Comparison of ENCODE assay signal across 11 cellular contexts in the genomic region with DNA sequence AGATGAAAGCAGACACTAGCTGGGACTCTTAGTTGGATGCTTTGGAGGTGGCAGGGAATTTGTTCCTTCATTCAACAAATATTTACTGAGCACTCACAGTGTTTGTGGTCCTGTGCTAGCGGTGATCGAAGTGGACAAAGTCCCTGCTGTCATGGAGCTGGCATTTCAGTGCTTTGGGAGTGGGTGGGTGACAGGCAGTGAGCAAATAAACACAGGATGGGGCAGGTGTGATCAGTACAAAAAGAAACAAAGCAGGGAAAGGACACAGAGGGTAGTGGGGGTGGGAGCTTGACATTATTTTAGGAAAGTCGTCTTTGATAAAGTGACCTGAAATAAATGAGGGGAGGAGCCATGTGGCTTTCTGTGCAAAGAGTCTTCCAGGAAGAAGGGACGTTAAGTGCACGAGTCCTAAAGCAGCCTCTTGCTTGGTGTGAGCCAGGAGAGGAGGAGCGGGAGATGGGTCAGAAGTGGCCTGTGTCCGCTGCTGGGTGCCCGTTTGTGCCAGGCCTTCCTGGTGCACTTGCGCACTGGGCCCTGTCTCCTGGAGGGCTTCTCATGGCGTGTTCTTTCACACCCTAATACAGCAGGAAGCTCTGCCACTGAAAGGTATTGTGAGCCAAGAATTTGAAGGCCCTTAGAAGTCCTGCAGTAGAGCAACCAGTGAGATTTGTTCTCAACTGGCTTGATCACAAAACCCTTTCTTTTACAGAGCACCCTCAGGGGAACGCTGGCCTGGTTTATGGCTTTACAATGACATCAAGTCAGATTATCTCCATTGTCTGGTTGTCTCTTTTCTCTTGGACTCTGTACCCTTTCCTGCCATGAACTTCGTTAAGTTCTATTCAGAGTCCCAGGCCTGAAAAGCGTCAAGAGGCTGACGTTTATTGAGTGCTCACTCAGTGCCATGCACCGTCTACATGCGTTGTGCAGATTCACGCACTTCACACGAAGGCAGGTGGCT. TPM values are rescaled to one million over a fixed set of nuclear protein-coding genes. Genes with fewer than 3 reads are reported as not detected.
A peak's percentile ranks its signal among the peaks of the same experiment; 100 is the strongest.
DNase-seq lines count a peak whose midpoint lies in the region; ATAC-seq and TF ChIP-seq lines count a peak whose summit lies in the region.
"Had no signal": no experiment of that assay in that cellular context is flagged by ENCODE, and none has a peak within 500 bp of the region (broad histone marks: within the 10 kb centered on the region; RNA-seq: fewer than 3 reads in every experiment).

No MANE protein-coding gene starts in this region.

- H3K23ac ChIP-seq in neuronal stem cell (ENCODE audit: low read depth, low read length, poor library complexity), result no peak overlapping the region

- H3K36me3 Mint-ChIP-seq in glutamatergic neuron (ENCODE audit: unreplicated experiment), result peaks cover 4% of the 10 kb centered on the region
- H3K36me3 Mint-ChIP-seq: CD4-positive, CD25-positive, alpha-beta regulatory T cell had no signal

- no peak overlapping the region for H3K4ac ChIP-seq in neuronal stem cell (ENCODE audit: low read length)

- peaks cover 10 to 20% of the 10 kb centered on the region in 2 donors for H3K4me1 ChIP-seq in neuronal stem cell (ENCODE audit: control insufficient read depth in 2 of 2, insufficient read depth in 1 of 2, low read depth in 1 of 2, low read length in 2 of 2)

- no peak overlapping the region for H3K4me2 ChIP-seq in neuronal stem cell (ENCODE audit: insufficient read depth, low read length, poor library complexity, severe bottlenecking)

- H3K4me3 ChIP-seq in neuronal stem cell (ENCODE audit: low read length in 2 of 2), result no peak overlapping the region
- no peak overlapping the region for H3K4me3 ChIP-seq in foreskin fibroblast (ENCODE audit: low read depth in 1 of 2, low read length in 2 of 2)

- peak overlapping the region; percentile 37 for H3K27ac Mint-ChIP-seq in glutamatergic neuron (ENCODE audit: unreplicated experiment)
- H3K27ac Mint-ChIP-seq: activated CD4-positive, alpha-beta T cell treated with anti-CD3 and anti-CD28 coated beads, Interleukin-2, amount 10 ng/mL, durations not matched to agents 7 days and 5 days; CD4-positive, CD25-positive, alpha-beta regulatory T cell; stimulated activated naive CD8-positive, alpha-beta T cell treated with anti-CD3 and anti-CD28 coated beads, Interleukin-15, amount 100 ng/mL, for 72 hours had no signal

- H3K27ac ChIP-seq in neuronal stem cell (replicated peaks; ENCODE audit: low read length), result no peak overlapping the region

- H2AFZ ChIP-seq in neuronal stem cell (ENCODE audit: low read length), result no peak overlapping the region

- peak overlapping the region; percentile 53 for H3K9ac ChIP-seq in neuronal stem cell (ENCODE audit: low read depth, low read length, poor library complexity)

- DNase-seq in COR-L47 (lab: John Stamatoyannopoulos, UW) (peak; percentile 87), NCI-H748 (lab: John Stamatoyannopoulos, UW; ENCODE audit: unreplicated experiment) (peak; percentile 98), glutamatergic neuron (no peak), neuronal stem cell (ENCODE audit: low spot score) (no peak), foreskin fibroblast (no peak), KG1 (lab: John Stamatoyannopoulos, UW) (no peak), NCI-H2171 (lab: John Stamatoyannopoulos, UW) (no peak)
- DNase-seq: stimulated activated naive CD8-positive, alpha-beta T cell treated with anti-CD3 and anti-CD28 coated beads, Interleukin-15, amount 100 ng/mL, for 72 hours had no signal

- H3K18ac ChIP-seq in neuronal stem cell (ENCODE audit: low read length), result no peak overlapping the region

- peaks cover 22% of the 10 kb centered on the region for H3K79me1 ChIP-seq in neuronal stem cell (ENCODE audit: low read depth, low read length)

- peaks cover 53% of the 10 kb centered on the region for H3K4me1 Mint-ChIP-seq in glutamatergic neuron (ENCODE audit: low read depth, unreplicated experiment)
- H3K4me1 Mint-ChIP-seq: activated CD4-positive, alpha-beta T cell treated with anti-CD3 and anti-CD28 coated beads, Interleukin-2, amount 10 ng/mL, durations not matched to agents 7 days and 5 days; CD4-positive, CD25-positive, alpha-beta regulatory T cell; stimulated activated naive CD8-positive, alpha-beta T cell treated with anti-CD3 and anti-CD28 coated beads, Interleukin-15, amount 100 ng/mL, for 72 hours had no signal

- H3K27me3 Mint-ChIP-seq in glutamatergic neuron (ENCODE audit: unreplicated experiment), result peaks cover 8% of the 10 kb centered on the region
- H3K27me3 Mint-ChIP-seq: activated CD4-positive, alpha-beta T cell treated with anti-CD3 and anti-CD28 coated beads, Interleukin-2, amount 10 ng/mL, durations not matched to agents 7 days and 5 days; CD4-positive, CD25-positive, alpha-beta regulatory T cell; stimulated activated naive CD8-positive, alpha-beta T cell treated with anti-CD3 and anti-CD28 coated beads, Interleukin-15, amount 100 ng/mL, for 72 hours had no signal

- peak overlapping the region; percentile 20 for H3K4me3 Mint-ChIP-seq in glutamatergic neuron (ENCODE audit: unreplicated experiment)
- H3K4me3 Mint-ChIP-seq: activated CD4-positive, alpha-beta T cell treated with anti-CD3 and anti-CD28 coated beads, Interleukin-2, amount 10 ng/mL, durations not matched to agents 7 days and 5 days; CD4-positive, CD25-positive, alpha-beta regulatory T cell; stimulated activated naive CD8-positive, alpha-beta T cell treated with anti-CD3 and anti-CD28 coated beads, Interleukin-15, amount 100 ng/mL, for 72 hours had no signal

- H3K9me3 ChIP-seq in neuronal stem cell (replicated peaks in 1 of 2; ENCODE audit: control insufficient read depth in 2 of 2, insufficient read depth in 1 of 2, low read depth in 1 of 2, low read length in 2 of 2), result no peaks in the 10 kb centered on the region

- H2BK5ac ChIP-seq in neuronal stem cell (ENCODE audit: low read length), result no peak overlapping the region

- H2BK15ac ChIP-seq in neuronal stem cell (ENCODE audit: low read length), result no peak overlapping the region

- H2AK5ac ChIP-seq in neuronal stem cell (ENCODE audit: low read depth, low read length), result no peak overlapping the region

- ATAC-seq in HG03439 (IDR thresholded peaks at IDR 0.05; ENCODE audit: unreplicated experiment), result no peak
- ATAC-seq: stimulated activated naive CD8-positive, alpha-beta T cell treated with anti-CD3 and anti-CD28 coated beads, Interleukin-15, amount 100 ng/mL, for 72 hours had no signal

- H4K8ac ChIP-seq in neuronal stem cell (ENCODE audit: low read depth, low read length), result no peak overlapping the region

- H2BK12ac ChIP-seq in neuronal stem cell (ENCODE audit: low read length), result no peak overlapping the region

- H4K91ac ChIP-seq in neuronal stem cell (ENCODE audit: low read depth, low read length, poor library complexity), result no peak overlapping the region

- no CpG with 5 or more reads among the region's 18 CpGs for WGBS in neuronal stem cell (ENCODE audit: extremely low coverage in 2 of 2, insufficient read length in 2 of 2, insufficient replicate concordance in 1 of 2), 2 donors

- H3K9me3 Mint-ChIP-seq in glutamatergic neuron (ENCODE audit: unreplicated experiment), result peaks cover 15% of the 10 kb centered on the region
- H3K9me3 Mint-ChIP-seq: activated CD4-positive, alpha-beta T cell treated with anti-CD3 and anti-CD28 coated beads, Interleukin-2, amount 10 ng/mL, durations not matched to agents 7 days and 5 days; CD4-positive, CD25-positive, alpha-beta regulatory T cell; stimulated activated naive CD8-positive, alpha-beta T cell treated with anti-CD3 and anti-CD28 coated beads, Interleukin-15, amount 100 ng/mL, for 72 hours had no signal

- no peaks in the 10 kb centered on the region for H3K27me3 ChIP-seq in neuronal stem cell (ENCODE audit: control insufficient read depth in 3 of 3, insufficient read depth in 3 of 3, low read depth in 1 of 3, low read length in 3 of 3)

- peak overlapping the region; percentile 76 for H3K14ac ChIP-seq in neuronal stem cell (ENCODE audit: low read length)

- TF ChIP-seq CTCF in glutamatergic neuron (IDR thresholded peaks at IDR 0.05; ENCODE audit: partially characterized antibody, unreplicated experiment), result no peak
- no peak for TF ChIP-seq CTCF in foreskin fibroblast (IDR thresholded peaks at IDR 0.05; ENCODE audit: low read depth, low read length)

- peaks cover 19 to 87% of the 10 kb centered on the region in 2 donors for H3K36me3 ChIP-seq in neuronal stem cell (replicated peaks in 1 of 2; ENCODE audit: control insufficient read depth in 2 of 2, insufficient read depth in 2 of 2, low read length in 2 of 2)

- H2BK120ac ChIP-seq in neuronal stem cell (ENCODE audit: low read depth, low read length), result no peak overlapping the region

RNA-seq across cellular contexts. Expression of a gene that starts 14.9 kb away (rescaled TPM):
- 160 TPM for total RNA-seq in glutamatergic neuron (ENCODE audit: unreplicated experiment)
- polyA plus RNA-seq in neuronal stem cell (2013, experiment 1 of 2), result 27.1 TPM
- polyA plus RNA-seq in neuronal stem cell (2013, experiment 2 of 2), result 25.9 TPM
- polyA plus RNA-seq: CD4-positive, CD25-positive, alpha-beta regulatory T cell had no signal

Comparison
In these comparisons a context has a peak if more than half of its experiments do, and no peak if none do; other contexts are left out.
1. DNase-seq: peak in COR-L47 (single experiment) and NCI-H748 (single experiment); none in glutamatergic neuron (single experiment), neuronal stem cell (single experiment), foreskin fibroblast (0 of 2), KG1 (single experiment) and NCI-H2171 (single experiment).